ENCODE assay signal across 8 cellular contexts in the genomic region with DNA sequence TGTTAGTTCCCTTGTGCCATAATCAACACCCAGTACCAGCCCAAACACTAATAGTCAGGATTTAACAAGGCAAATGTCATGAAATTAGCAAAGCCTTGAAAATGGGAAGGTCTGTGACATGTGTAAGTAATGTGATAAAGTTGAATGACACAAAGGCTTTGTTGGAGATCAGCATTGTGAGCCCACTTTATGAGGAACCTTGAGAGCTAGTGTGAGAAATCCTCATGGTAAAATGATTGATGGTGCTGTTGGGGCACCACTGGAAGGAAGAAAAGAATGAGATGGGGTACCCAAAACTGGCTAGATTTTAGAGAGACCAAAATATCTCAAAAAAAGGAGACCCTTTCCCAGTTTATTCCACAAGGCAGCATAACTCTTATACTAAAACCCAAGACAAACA. TPM values are rescaled to one million over a fixed set of nuclear protein-coding genes. Genes with fewer than 3 reads are reported as not detected.
A peak's percentile ranks its signal among the peaks of the same experiment; 100 is the strongest.
DNase-seq lines count a peak whose midpoint lies in the region; ATAC-seq and TF ChIP-seq lines count a peak whose summit lies in the region.

No MANE protein-coding gene starts in this region.

- peak overlapping the region; percentile 89 to 99 for H3K4me3 Mint-ChIP-seq in activated T-cell treated with anti-CD3 and anti-CD28 coated beads, Interleukin-2, amount 50 U/mL, for 72 hours
- peak overlapping the region; percentile 92 to 99 (median 96) for H3K4me3 Mint-ChIP-seq in immature natural killer cell

- peaks cover 33% of the 10 kb centered on the region for H3K4me1 Mint-ChIP-seq in activated T-cell treated with anti-CD3 and anti-CD28 coated beads, Interleukin-2, amount 50 U/mL, for 72 hours (ENCODE audit: low read depth)
- H3K4me1 Mint-ChIP-seq in immature natural killer cell: peaks cover 38 to 47% of the 10 kb centered on the region in 2 donors

- no peak for TF ChIP-seq POLR2A in testis (IDR thresholded peaks at IDR 0.05)

- H3K4me3 ChIP-seq in testis: no peak overlapping the region

- no peaks in the 10 kb centered on the region for H3K9me3 ChIP-seq in testis

- ATAC-seq in activated T-cell treated with anti-CD3 and anti-CD28 coated beads, Interleukin-2, amount 50 U/mL, for 72 hours (replicated peaks in 1 of 2): no peak
- ATAC-seq in GM19463 (IDR thresholded peaks at IDR 0.05; ENCODE audit: unreplicated experiment): no peak
- ATAC-seq in HG03342 (IDR thresholded peaks at IDR 0.05; ENCODE audit: unreplicated experiment): no peak

- H3K27ac Mint-ChIP-seq in activated T-cell treated with anti-CD3 and anti-CD28 coated beads, Interleukin-2, amount 50 U/mL, for 72 hours: no peak overlapping the region
- peak overlapping the region in 5 of 6 donors; percentile 33 to 97 (median 90) for H3K27ac Mint-ChIP-seq in immature natural killer cell

- H3K9me3 Mint-ChIP-seq in activated T-cell treated with anti-CD3 and anti-CD28 coated beads, Interleukin-2, amount 50 U/mL, for 72 hours: no peaks in the 10 kb centered on the region
- H3K9me3 Mint-ChIP-seq in immature natural killer cell: no peaks in the 10 kb centered on the region

- H3K27me3 Mint-ChIP-seq in activated T-cell treated with anti-CD3 and anti-CD28 coated beads, Interleukin-2, amount 50 U/mL, for 72 hours (ENCODE audit: low read depth): no peaks in the 10 kb centered on the region
- peaks cover 6 to 10% (median 7%) of the 10 kb centered on the region in 3 donors for H3K27me3 Mint-ChIP-seq in immature natural killer cell (ENCODE audit: low read depth in 3 of 3)

- intact Hi-C loops in testis (cut with DNase I; ENCODE audit: low total_unique reads): no loop called here

- H3K27ac ChIP-seq in VCaP (peak overlapping the region; percentile 97), testis (peak overlapping the region; percentile 36 to 91)

- no peaks in the 10 kb centered on the region for H3K36me3 ChIP-seq in testis (ENCODE audit: low read depth, missing control alignments)

- TF ChIP-seq CTCF in VCaP (conservative IDR thresholded peaks at IDR 0.05) (no peak), testis (IDR thresholded peaks at IDR 0.05) (no peak)

- no peaks in the 10 kb centered on the region for H3K27me3 ChIP-seq in testis

- DNase-seq in activated T-cell treated with anti-CD3 and anti-CD28 coated beads, Interleukin-2, amount 50 U/mL, for 72 hours: no peak
- DNase-seq in activated T-cell treated with anti-CD3 and anti-CD28 coated beads, Interleukin-2, amount 50 U/mL, for 1 hour: no peak
- DNase-seq in immature natural killer cell: no peak
- no peak for DNase-seq in testis
- DNase-seq in globus pallidus (ENCODE audit: low spot score): no peak

- peaks cover 2 to 7% of the 10 kb centered on the region in 2 donors for H3K36me3 Mint-ChIP-seq in activated T-cell treated with anti-CD3 and anti-CD28 coated beads, Interleukin-2, amount 50 U/mL, for 72 hours (ENCODE audit: insufficient read depth in 2 of 2)
- H3K36me3 Mint-ChIP-seq in immature natural killer cell: no peaks in the 10 kb centered on the region

- peaks cover 17% of the 10 kb centered on the region for H3K4me1 ChIP-seq in testis

RNA-seq across cellular contexts. Expression of a gene that starts 3.3 kb away (rescaled TPM):
- total RNA-seq in activated T-cell treated with anti-CD3 and anti-CD28 coated beads, Interleukin-2, amount 50 U/mL, for 72 hours: 10 to 100 TPM; 25.8 to 27.9 TPM
- 10 to 100 TPM in 1 of 3 donors, 1 to 10 TPM in 2; 5.5 to 13.1 (median 6.9) TPM for polyA plus RNA-seq in immature natural killer cell
- 10 to 100 TPM; 14.5 to 14.6 TPM for total RNA-seq in testis
- 13.2 TPM for polyA plus RNA-seq in testis (ENCODE audit: insufficient read depth, low read depth, low replicate concordance)

RNA-seq across cellular contexts. Expression of a gene that starts 21.1 kb away (rescaled TPM):
- total RNA-seq in activated T-cell treated with anti-CD3 and anti-CD28 coated beads, Interleukin-2, amount 50 U/mL, for 72 hours: 10 to 100 TPM; 28.9 to 29.3 TPM
- polyA plus RNA-seq in immature natural killer cell: 10 to 100 TPM; 61.0 to 90.6 (median 71.1) TPM
- total RNA-seq in testis: 100 to 1,000 TPM in 1 of 2 donors, 10 to 100 TPM in 1; 73.2 to 100 TPM
- polyA plus RNA-seq in testis (ENCODE audit: insufficient read depth, low read depth, low replicate concordance): 87.6 TPM
